ENCODE assay signal across 9 cellular contexts in the genomic region with DNA sequence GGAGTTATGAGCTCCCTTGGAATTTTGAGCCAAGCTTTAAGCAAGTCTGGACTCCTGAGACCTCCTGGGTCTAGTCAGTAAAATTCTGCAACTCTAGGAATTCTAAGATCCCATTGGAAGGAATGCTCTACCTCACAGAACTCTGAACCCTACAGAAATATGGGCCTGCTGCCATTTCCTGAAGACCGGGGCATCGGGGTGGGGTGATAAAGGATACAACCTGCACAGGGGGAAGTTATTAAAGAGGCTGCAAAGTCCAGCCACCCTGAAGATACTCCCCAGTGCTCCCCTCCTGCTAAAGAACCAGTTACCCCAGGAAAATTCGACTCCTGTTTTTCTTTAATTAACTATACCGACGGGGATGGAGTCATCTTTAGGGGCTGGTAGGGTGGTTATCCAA. TPM values are rescaled to one million over a fixed set of nuclear protein-coding genes. Genes with fewer than 3 reads are reported as not detected.
A peak's percentile ranks its signal among the peaks of the same experiment; 100 is the strongest.
DNase-seq lines count a peak whose midpoint lies in the region; ATAC-seq and TF ChIP-seq lines count a peak whose summit lies in the region.
"Had no signal": no experiment of that assay in that cellular context is flagged by ENCODE, and none has a peak within 500 bp of the region (broad histone marks: within the 10 kb centered on the region; RNA-seq: fewer than 3 reads in every experiment).

No MANE protein-coding gene starts in this region.

- no CpG with 5 or more reads among the region's 5 CpGs for WGBS in neuronal stem cell (ENCODE audit: extremely low coverage in 2 of 2, insufficient read length in 2 of 2, insufficient replicate concordance in 1 of 2), 2 donors

- DNase-seq in GM23338 (ENCODE audit: low spot score): no peak
- no peak for DNase-seq in colonic mucosa
- no peak for DNase-seq in neuronal stem cell (ENCODE audit: low spot score)
- no peak for DNase-seq in nucleus accumbens (lab: John Stamatoyannopoulos, UW)
- no peak for DNase-seq in NCI-H2227 (lab: John Stamatoyannopoulos, UW; ENCODE audit: unreplicated experiment)
- DNase-seq: activated naive CD4-positive, alpha-beta T cell treated with anti-CD3 and anti-CD28 coated beads, Interleukin-2, amount 10 ng/mL, durations not matched to agents 7 days and 5 days; DND-41; stimulated activated CD4-positive, alpha-beta T cell treated with anti-CD3 and anti-CD28 coated beads, Interleukin-4, amount 100 ng/mL, for 24 hours had no signal

- TF ChIP-seq CTCF in GM23338 (conservative IDR thresholded peaks at IDR 0.05; ENCODE audit: low read depth in 2 of 2): no peak
- TF ChIP-seq CTCF in colonic mucosa (IDR thresholded peaks at IDR 0.05): no peak

- H3K27ac ChIP-seq in GM23338 (ENCODE audit: low read depth) (peak overlapping the region; percentile 93), colonic mucosa (peak overlapping the region; percentile 92), neuronal stem cell (replicated peaks; ENCODE audit: low read length) (peak overlapping the region; percentile 70)

- H3K4ac ChIP-seq in neuronal stem cell (ENCODE audit: low read length): no peak overlapping the region

- H3K79me2 ChIP-seq in GM23338 (replicated peaks; ENCODE audit: insufficient read depth): peaks cover 50% of the 10 kb centered on the region

- peak overlapping the region; percentile 97 for H3K27ac Mint-ChIP-seq in GM23338

- intact Hi-C loops in colonic mucosa (cut with DNase I): no loop called here

- H3K4me2 ChIP-seq in GM23338: peak overlapping the region; percentile 79
- H3K4me2 ChIP-seq in neuronal stem cell (ENCODE audit: insufficient read depth, low read length, poor library complexity, severe bottlenecking): peak overlapping the region; percentile 67

- H3K4me3 Mint-ChIP-seq in GM23338: peak overlapping the region; percentile 85

- H3K79me1 ChIP-seq in neuronal stem cell (ENCODE audit: low read depth, low read length): peaks cover 4% of the 10 kb centered on the region

- no peak overlapping the region for H4K91ac ChIP-seq in neuronal stem cell (ENCODE audit: low read depth, low read length, poor library complexity)

- H3K9me3 Mint-ChIP-seq in GM23338: no peaks in the 10 kb centered on the region

- H2AFZ ChIP-seq in GM23338: no peak overlapping the region
- no peak overlapping the region for H2AFZ ChIP-seq in neuronal stem cell (ENCODE audit: low read length)

- no peak for ATAC-seq in GM23338
- no peak for ATAC-seq in HG02571 (IDR thresholded peaks at IDR 0.05; ENCODE audit: unreplicated experiment)

- H3K9me2 ChIP-seq in GM23338 (ENCODE audit: insufficient read depth): no peaks in the 10 kb centered on the region

- H2BK5ac ChIP-seq in neuronal stem cell (ENCODE audit: low read length): peak overlapping the region; percentile 54

- H2BK15ac ChIP-seq in neuronal stem cell (ENCODE audit: low read length): no peak overlapping the region

- H3K4me3 ChIP-seq in GM23338: peak overlapping the region; percentile 63
- H3K4me3 ChIP-seq in colonic mucosa: peak overlapping the region; percentile 99
- peak overlapping the region in 1 of 2 donors; percentile 96 for H3K4me3 ChIP-seq in neuronal stem cell (ENCODE audit: low read length in 2 of 2)

- H3K4me1 ChIP-seq in GM23338 (ENCODE audit: insufficient read depth): peaks cover 24% of the 10 kb centered on the region
- peaks cover 12% of the 10 kb centered on the region for H3K4me1 ChIP-seq in colonic mucosa
- H3K4me1 ChIP-seq in neuronal stem cell (ENCODE audit: control insufficient read depth in 2 of 2, insufficient read depth in 1 of 2, low read depth in 1 of 2, low read length in 2 of 2): peaks cover 12 to 13% of the 10 kb centered on the region in 2 donors

- H3K27me3 Mint-ChIP-seq in GM23338 (ENCODE audit: insufficient read depth, low read depth, poor library complexity): peaks cover 32% of the 10 kb centered on the region
- H3K27me3 Mint-ChIP-seq: activated naive CD4-positive, alpha-beta T cell treated with anti-CD3 and anti-CD28 coated beads, Interleukin-2, amount 10 ng/mL, durations not matched to agents 7 days and 5 days had no signal

- H2BK120ac ChIP-seq in neuronal stem cell (ENCODE audit: low read depth, low read length): no peak overlapping the region

- peaks cover 18% of the 10 kb centered on the region for H3F3A ChIP-seq in GM23338 (replicated peaks; ENCODE audit: low read depth)

- peak overlapping the region; percentile 91 for H2AK5ac ChIP-seq in neuronal stem cell (ENCODE audit: low read depth, low read length)

- H3K27me3 ChIP-seq in GM23338 (ENCODE audit: insufficient read depth): no peaks in the 10 kb centered on the region
- H3K27me3 ChIP-seq in colonic mucosa: no peaks in the 10 kb centered on the region
- H3K27me3 ChIP-seq in neuronal stem cell (ENCODE audit: control insufficient read depth in 3 of 3, insufficient read depth in 3 of 3, low read depth in 1 of 3, low read length in 3 of 3): no peaks in the 10 kb centered on the region

- H3K36me3 Mint-ChIP-seq in GM23338 (ENCODE audit: low read depth): peaks cover 36% of the 10 kb centered on the region

- H3K9me3 ChIP-seq in colonic mucosa: no peaks in the 10 kb centered on the region
- H3K9me3 ChIP-seq in neuronal stem cell (replicated peaks in 1 of 2; ENCODE audit: control insufficient read depth in 2 of 2, insufficient read depth in 1 of 2, low read depth in 1 of 2, low read length in 2 of 2): no peaks in the 10 kb centered on the region

- H3K18ac ChIP-seq in neuronal stem cell (ENCODE audit: low read length): no peak overlapping the region

- no peak overlapping the region for H3K23ac ChIP-seq in neuronal stem cell (ENCODE audit: low read depth, low read length, poor library complexity)

- no peak overlapping the region for H4K8ac ChIP-seq in neuronal stem cell (ENCODE audit: low read depth, low read length)

- H3K14ac ChIP-seq in neuronal stem cell (ENCODE audit: low read length): no peak overlapping the region

- peak overlapping the region; percentile 40 to 81 for H3K9ac ChIP-seq in colonic mucosa (ENCODE audit: low read depth in 2 of 2, low read length in 2 of 2)
- peak overlapping the region; percentile 75 for H3K9ac ChIP-seq in neuronal stem cell (ENCODE audit: low read depth, low read length, poor library complexity)

- no peaks in the 10 kb centered on the region for H3K36me3 ChIP-seq in GM23338 (ENCODE audit: insufficient read depth)
- no peaks in the 10 kb centered on the region for H3K36me3 ChIP-seq in colonic mucosa
- peaks cover 13 to 49% of the 10 kb centered on the region in 2 donors for H3K36me3 ChIP-seq in neuronal stem cell (replicated peaks in 1 of 2; ENCODE audit: control insufficient read depth in 2 of 2, insufficient read depth in 2 of 2, low read length in 2 of 2)

- H4K20me1 ChIP-seq in GM23338 (replicated peaks; ENCODE audit: insufficient read depth): peaks cover 25% of the 10 kb centered on the region

- H3K4me1 Mint-ChIP-seq in GM23338: peaks cover 31% of the 10 kb centered on the region

- no peak overlapping the region for H2BK12ac ChIP-seq in neuronal stem cell (ENCODE audit: low read length)

TF ChIP-seq in GM23338, 12 proteins besides CTCF, POLR2A, EP300 and RAD21 (continues in another document):
- TF ChIP-seq, protein P1, sequence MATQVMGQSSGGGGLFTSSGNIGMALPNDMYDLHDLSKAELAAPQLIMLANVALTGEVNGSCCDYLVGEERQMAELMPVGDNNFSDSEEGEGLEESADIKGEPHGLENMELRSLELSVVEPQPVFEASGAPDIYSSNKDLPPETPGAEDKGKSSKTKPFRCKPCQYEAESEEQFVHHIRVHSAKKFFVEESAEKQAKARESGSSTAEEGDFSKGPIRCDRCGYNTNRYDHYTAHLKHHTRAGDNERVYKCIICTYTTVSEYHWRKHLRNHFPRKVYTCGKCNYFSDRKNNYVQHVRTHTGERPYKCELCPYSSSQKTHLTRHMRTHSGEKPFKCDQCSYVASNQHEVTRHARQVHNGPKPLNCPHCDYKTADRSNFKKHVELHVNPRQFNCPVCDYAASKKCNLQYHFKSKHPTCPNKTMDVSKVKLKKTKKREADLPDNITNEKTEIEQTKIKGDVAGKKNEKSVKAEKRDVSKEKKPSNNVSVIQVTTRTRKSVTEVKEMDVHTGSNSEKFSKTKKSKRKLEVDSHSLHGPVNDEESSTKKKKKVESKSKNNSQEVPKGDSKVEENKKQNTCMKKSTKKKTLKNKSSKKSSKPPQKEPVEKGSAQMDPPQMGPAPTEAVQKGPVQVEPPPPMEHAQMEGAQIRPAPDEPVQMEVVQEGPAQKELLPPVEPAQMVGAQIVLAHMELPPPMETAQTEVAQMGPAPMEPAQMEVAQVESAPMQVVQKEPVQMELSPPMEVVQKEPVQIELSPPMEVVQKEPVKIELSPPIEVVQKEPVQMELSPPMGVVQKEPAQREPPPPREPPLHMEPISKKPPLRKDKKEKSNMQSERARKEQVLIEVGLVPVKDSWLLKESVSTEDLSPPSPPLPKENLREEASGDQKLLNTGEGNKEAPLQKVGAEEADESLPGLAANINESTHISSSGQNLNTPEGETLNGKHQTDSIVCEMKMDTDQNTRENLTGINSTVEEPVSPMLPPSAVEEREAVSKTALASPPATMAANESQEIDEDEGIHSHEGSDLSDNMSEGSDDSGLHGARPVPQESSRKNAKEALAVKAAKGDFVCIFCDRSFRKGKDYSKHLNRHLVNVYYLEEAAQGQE (IDR thresholded peaks at IDR 0.05; ENCODE audit: unreplicated experiment): no peak
- TF ChIP-seq JUNB (IDR thresholded peaks at IDR 0.05; ENCODE audit: unreplicated experiment): no peak
- no peak for TF ChIP-seq STAT1 (IDR thresholded peaks at IDR 0.05; ENCODE audit: unreplicated experiment)

RNA-seq across cellular contexts. Expression of a gene that starts 2.4 kb away (rescaled TPM):
- total RNA-seq in GM23338 (2014; rRNA removed; shearing (Covaris generic)): 33.3 and 47.2 TPM in 2 replicates
- polyA plus RNA-seq in GM23338 (2016; fragmentation: Nextera tagmentation; extraction: Ambion mirVana): 6.9 and 7.8 TPM in 2 replicates
- total RNA-seq in colonic mucosa: 10 to 100 TPM; 28.2 to 46.9 TPM
- polyA plus RNA-seq in neuronal stem cell (2013, experiment 1 of 2): 15.6 TPM
- polyA plus RNA-seq in neuronal stem cell (2013, experiment 2 of 2): 15.8 TPM

RNA-seq across cellular contexts. Expression of a gene that starts 11.5 kb away (rescaled TPM):
- 49.6 and 52.6 TPM in 2 replicates for total RNA-seq in GM23338 (2014; rRNA removed; shearing (Covaris generic))
- polyA plus RNA-seq in GM23338 (2016; fragmentation: Nextera tagmentation; extraction: Ambion mirVana): 90.5 and 91.6 TPM in 2 replicates
- total RNA-seq in colonic mucosa: 10 to 100 TPM; 22.4 to 37.5 TPM
- 19.2 TPM for polyA plus RNA-seq in neuronal stem cell (2013, experiment 1 of 2)
- polyA plus RNA-seq in neuronal stem cell (2013, experiment 2 of 2): 18.7 TPM

RNA-seq across cellular contexts. Expression of a gene that starts 14.3 kb away (rescaled TPM):
- 10.3 and 13.4 TPM in 2 replicates for total RNA-seq in GM23338 (2014; rRNA removed; shearing (Covaris generic))
- polyA plus RNA-seq in GM23338 (2016; fragmentation: Nextera tagmentation; extraction: Ambion mirVana): 16.5 and 18.6 TPM in 2 replicates
- 1 to 10 TPM; 3.4 to 7.0 TPM for total RNA-seq in colonic mucosa
- 1.2 TPM for polyA plus RNA-seq in neuronal stem cell (2013, experiment 1 of 2)
- polyA plus RNA-seq in neuronal stem cell (2013, experiment 2 of 2): 1.0 TPM

RNA-seq across cellular contexts. Expression of a gene that starts 51.8 kb away (rescaled TPM):
- total RNA-seq in GM23338 (2014; rRNA removed; shearing (Covaris generic)): 78.7 and 92.3 TPM in 2 replicates
- polyA plus RNA-seq in GM23338 (2016; fragmentation: Nextera tagmentation; extraction: Ambion mirVana): 26.5 and 27.1 TPM in 2 replicates
- 10 to 100 TPM; 53.5 to 82.6 TPM for total RNA-seq in colonic mucosa
- 37.0 TPM for polyA plus RNA-seq in neuronal stem cell (2013, experiment 1 of 2)
- polyA plus RNA-seq in neuronal stem cell (2013, experiment 2 of 2): 35.8 TPM
